In genomic region chr5:2740051-2740848, GRCh38 we compare ENCODE assay signal across 16 cellular contexts. TPM values are rescaled to one million over a fixed set of nuclear protein-coding genes. Genes with fewer than 3 reads are reported as not detected.
DNase-seq lines count a peak whose midpoint lies in the region; ATAC-seq and TF ChIP-seq lines count a peak whose summit lies in the region.
"Had no signal": no experiment of that assay in that cellular context is flagged by ENCODE, and none has a peak within 500 bp of the region (broad histone marks: within the 10 kb centered on the region; RNA-seq: fewer than 3 reads in every experiment).

No MANE protein-coding gene starts in this region.

- ATAC-seq in Right ventricle myocardium superior (ENCODE audit: poor library complexity) = no peak
- peak; percentile 31 for ATAC-seq in upper lobe of right lung

- H2BK5ac ChIP-seq in mesendoderm (ENCODE audit: low read length) = no peak overlapping the region

- WGBS in mesendoderm (ENCODE audit: extremely low coverage, insufficient coverage, low lambda C conversion rate) = no CpG with 5 or more reads among the region's 58 CpGs

- H2BK15ac ChIP-seq in mesendoderm (replicated peaks; ENCODE audit: low read depth) = no peak overlapping the region

- H3K36me3 ChIP-seq in cardiac muscle cell (peaks cover 5% of the 10 kb centered on the region), mesendoderm (ENCODE audit: control insufficient read depth, insufficient read depth, low read length) (no peaks in the 10 kb centered on the region), upper lobe of right lung (no peaks in the 10 kb centered on the region)

- peaks cover 99% of the 10 kb centered on the region for H3K27me3 ChIP-seq in cardiac muscle cell
- H3K27me3 ChIP-seq in mesendoderm (ENCODE audit: insufficient read depth, low read length, poor library complexity) = peaks cover 63% of the 10 kb centered on the region
- H3K27me3 ChIP-seq in upper lobe of right lung = peaks cover 61% of the 10 kb centered on the region

- H4K8ac ChIP-seq in mesendoderm (ENCODE audit: low read depth, low read length) = no peak overlapping the region

- H4K5ac ChIP-seq in mesendoderm (ENCODE audit: low read length) = no peak overlapping the region

- H2BK120ac ChIP-seq in mesendoderm (ENCODE audit: low read depth, low read length) = no peak overlapping the region

- H3K23ac ChIP-seq in mesendoderm (ENCODE audit: low read length) = no peak overlapping the region

- H3K56ac ChIP-seq in mesendoderm (ENCODE audit: low read length) = peak overlapping the region; percentile 25

- intact Hi-C loops in Right ventricle myocardium superior (cut with DNase I) = no loop called here
- intact Hi-C loops in upper lobe of right lung (cut with DNase I) = no loop called here

- H3K79me1 ChIP-seq in mesendoderm (ENCODE audit: low read length) = no peaks in the 10 kb centered on the region

- peak in 1 of 2 donors; percentile 39 for DNase-seq in cardiac muscle cell (ENCODE audit: low read depth in 1 of 2, low spot score in 1 of 2)
- no peak for DNase-seq in Right ventricle myocardium superior
- peak; percentile 54 for DNase-seq in coronary artery (ENCODE audit: low spot score)
- DNase-seq in mesendoderm = peak; percentile 30
- DNase-seq in upper lobe of right lung = peak; percentile 73
- DNase-seq in mucosa of gallbladder (ENCODE audit: low spot score) = no peak
- DNase-seq in NCI-H2196 treated with DMSO at 0.1 percent for 48 hours (lab: John Stamatoyannopoulos, UW; ENCODE audit: unreplicated experiment) = no peak
- DNase-seq in NOMO-1 (lab: John Stamatoyannopoulos, UW; ENCODE audit: unreplicated experiment in 2 of 2) = no peak
- DNase-seq: activated naive CD4-positive, alpha-beta T cell treated with Interleukin-2 at 50 U/mL for 16 hours; DMS79; foreskin melanocyte; NCI-H1694 treated with DMSO at 0.1 percent for 48 hours had no signal

- no peak overlapping the region for H2AK5ac ChIP-seq in mesendoderm (ENCODE audit: low read length)

- TF ChIP-seq CTCF in cardiac muscle cell (IDR thresholded peaks at IDR 0.05; ENCODE audit: low read depth, low read length) (no peak), coronary artery (IDR thresholded peaks at IDR 0.05) (no peak), upper lobe of right lung (IDR thresholded peaks at IDR 0.05) (no peak)

- no peak overlapping the region for H3K4ac ChIP-seq in mesendoderm (ENCODE audit: low read depth, low read length)

- no peak overlapping the region for H3K9ac ChIP-seq in mesendoderm (ENCODE audit: low read length)

- no peak overlapping the region for H3K27ac ChIP-seq in cardiac muscle cell
- no peak overlapping the region for H3K27ac ChIP-seq in coronary artery
- no peak overlapping the region for H3K27ac ChIP-seq in mesendoderm (ENCODE audit: low read depth, low read length)
- H3K27ac ChIP-seq in upper lobe of right lung = peak overlapping the region; percentile 80

- H3K9me3 ChIP-seq in cardiac muscle cell (ENCODE audit: low read depth) = no peaks in the 10 kb centered on the region
- no peaks in the 10 kb centered on the region for H3K9me3 ChIP-seq in upper lobe of right lung

- H3K4me1 ChIP-seq in cardiac muscle cell (ENCODE audit: low read depth) (peaks cover 11% of the 10 kb centered on the region), mesendoderm (ENCODE audit: control insufficient read depth, low read depth, low read length) (no peaks in the 10 kb centered on the region), upper lobe of right lung (no peaks in the 10 kb centered on the region)

- H3K79me2 ChIP-seq in mesendoderm (ENCODE audit: control insufficient read depth, insufficient read depth, low read length) = no peaks in the 10 kb centered on the region

- peak overlapping the region; percentile 38 for H3K4me3 ChIP-seq in cardiac muscle cell
- H3K4me3 ChIP-seq in coronary artery = peak overlapping the region; percentile 75
- H3K4me3 ChIP-seq in mesendoderm (ENCODE audit: low read length) = no peak overlapping the region
- peak overlapping the region; percentile 50 for H3K4me3 ChIP-seq in upper lobe of right lung

- no peak overlapping the region for H3K18ac ChIP-seq in mesendoderm (ENCODE audit: low read length)

- peak overlapping the region; percentile 15 for H3K4me2 ChIP-seq in mesendoderm (ENCODE audit: low read length)

RNA-seq across cellular contexts. Expression of gene IRX2, which starts 11.2 kb away (rescaled TPM):
- total RNA-seq in cardiac muscle cell = 112 and 122 TPM in 2 replicates
- polyA plus RNA-seq in cardiac muscle cell = 55.2 and 59.9 TPM in 2 replicates
- total RNA-seq in Right ventricle myocardium superior = 5.6 TPM
- polyA plus RNA-seq in mesendoderm (2013, experiment 1 of 2) = 9.4 TPM
- 10.5 TPM for polyA plus RNA-seq in mesendoderm (2013, experiment 2 of 2)
- 56.4 TPM for total RNA-seq in upper lobe of right lung
- 0.26 TPM for total RNA-seq in mucosa of gallbladder
- total RNA-seq: A673; OCI-LY7; pulmonary artery endothelial cell; T-helper 2 cell treated with Interferon-gamma antibody and Interleukin-4, amounts not matched to agents 100 ng/mL and 5 ng/mL, for 36 hours had no signal

Comparison
In these comparisons a context has a peak if more than half of its experiments do, and no peak if none do; other contexts are left out.
1. DNase-seq: peak in coronary artery (single experiment), mesendoderm (single experiment) and upper lobe of right lung (single experiment); none in Right ventricle myocardium superior (single experiment), mucosa of gallbladder (single experiment), NCI-H2196 treated with DMSO at 0.1 percent for 48 hours (single experiment) and NOMO-1 (0 of 2).